In genomic region chr4:139266583-139267257, GRCh38 we compare ENCODE assay signal across 1 cellular context.
A peak's percentile ranks its signal among the peaks of the same experiment; 100 is the strongest.
TF ChIP-seq lines count a peak whose summit lies in the region.

No MANE protein-coding gene starts in this region.

TF ChIP-seq in K562, 482 proteins besides CTCF, POLR2A, EP300 and RAD21 (continued from another document and continues in another):
- no peak for TF ChIP-seq ETS1 (conservative IDR thresholded peaks at IDR 0.05; ENCODE audit: control insufficient read depth, low read depth, low read length)
- TF ChIP-seq KLF13 (tag; IDR thresholded peaks at IDR 0.05; ENCODE audit: borderline replicate concordance, low read depth) = no peak
- TF ChIP-seq BMI1 (IDR thresholded peaks at IDR 0.05; ENCODE audit: low read length) = no peak
- no peak for TF ChIP-seq PATZ1 (CRISPR knock-in tag; IDR thresholded peaks at IDR 0.05; ENCODE audit: borderline replicate concordance)
- TF ChIP-seq NR2C1 (IDR thresholded peaks at IDR 0.05) = peak; percentile 91
- TF ChIP-seq NR2C1 (tag; IDR thresholded peaks at IDR 0.05) = peak; percentile 94
- no peak for TF ChIP-seq ZNF655 (CRISPR knock-in tag; IDR thresholded peaks at IDR 0.05)
- TF ChIP-seq ZSCAN29 (IDR thresholded peaks at IDR 0.05) = no peak
- 0 out of 2 replicates have a peak, but pooled peaks have one; percentile 2 for TF ChIP-seq NR2C2 (CRISPR knock-in tag; IDR thresholded peaks at IDR 0.05)
- peak; percentile 95 for TF ChIP-seq NR2C2 (tag; IDR thresholded peaks at IDR 0.05)
- TF ChIP-seq MAFF (IDR thresholded peaks at IDR 0.05; ENCODE audit: low read length) = no peak
- no peak for TF ChIP-seq E2F4 (CRISPR knock-in tag; IDR thresholded peaks at IDR 0.05; ENCODE audit: low read depth)
- TF ChIP-seq PRMT5 (CRISPR knock-in tag; IDR thresholded peaks at IDR 0.05) = no peak
- TF ChIP-seq E4F1 (CRISPR knock-in tag; IDR thresholded peaks at IDR 0.05; ENCODE audit: borderline replicate concordance) = no peak
- TF ChIP-seq NR1H2 (CRISPR knock-in tag; IDR thresholded peaks at IDR 0.05) = no peak
- TF ChIP-seq STAT5A (IDR thresholded peaks at IDR 0.05; ENCODE audit: borderline replicate concordance, low read length) = peak; percentile 68; the same call in 1 of the 2 replicates
- TF ChIP-seq ZNF3 (CRISPR knock-in tag; IDR thresholded peaks at IDR 0.05) = no peak
- TF ChIP-seq ZBTB40 (IDR thresholded peaks at IDR 0.05) = no peak; the same call in 1 of the 2 replicates
- no peak for TF ChIP-seq ZBTB40 (CRISPR knock-in tag; IDR thresholded peaks at IDR 0.05)
- TF ChIP-seq ZBTB26 (CRISPR knock-in tag; IDR thresholded peaks at IDR 0.05) = no peak
- TF ChIP-seq NFATC3 (IDR thresholded peaks at IDR 0.05) = no peak
- 0 out of 2 replicates have a peak, but pooled peaks have one; percentile 26 for TF ChIP-seq XRCC5 (IDR thresholded peaks at IDR 0.05; ENCODE audit: low read depth, low read length)
- no peak for TF ChIP-seq ZFP91 (CRISPR knock-in tag; IDR thresholded peaks at IDR 0.05)
- TF ChIP-seq MYBL2 (IDR thresholded peaks at IDR 0.05; ENCODE audit: low read depth) = no peak
- no peak for TF ChIP-seq MYBL2 (CRISPR knock-in tag; IDR thresholded peaks at IDR 0.05; ENCODE audit: borderline replicate concordance)
- TF ChIP-seq ZNF561 (CRISPR knock-in tag; conservative IDR thresholded peaks at IDR 0.05) = no peak
- no peak for TF ChIP-seq SRSF1 (IDR thresholded peaks at IDR 0.05; ENCODE audit: low read depth, low read length)
- peak; percentile 82; the same call in 1 of the 2 replicates for TF ChIP-seq JUN (IDR thresholded peaks at IDR 0.05; ENCODE audit: borderline replicate concordance, low read depth, low read length)
- no peak for TF ChIP-seq JUN (CRISPR knock-in tag; IDR thresholded peaks at IDR 0.05; ENCODE audit: borderline replicate concordance)
- no peak for TF ChIP-seq RFX5 (IDR thresholded peaks at IDR 0.05; ENCODE audit: low read depth, low read length)
- no peak for TF ChIP-seq TFAM (CRISPR knock-in tag; conservative IDR thresholded peaks at IDR 0.05)
- TF ChIP-seq ELK3 (CRISPR knock-in tag; IDR thresholded peaks at IDR 0.05) = no peak
- no peak for TF ChIP-seq ZBTB8A (IDR thresholded peaks at IDR 0.05; ENCODE audit: partially characterized antibody)
- TF ChIP-seq HDAC6 (IDR thresholded peaks at IDR 0.05; ENCODE audit: low read depth, low read length) = no peak
- 0 out of 2 replicates have a peak, but pooled peaks have one; percentile 33 for TF ChIP-seq ZBED1 (IDR thresholded peaks at IDR 0.05)
- no peak for TF ChIP-seq ZFP36 (IDR thresholded peaks at IDR 0.05; ENCODE audit: low read depth, low read length, partially characterized antibody)
- TF ChIP-seq ASH1L (IDR thresholded peaks at IDR 0.05; ENCODE audit: borderline replicate concordance, low read depth, partially characterized antibody) = no peak
- no peak for TF ChIP-seq ZKSCAN8 (CRISPR knock-in tag; IDR thresholded peaks at IDR 0.05)
- no peak for TF ChIP-seq STAG1 (CRISPR knock-in tag; IDR thresholded peaks at IDR 0.05; ENCODE audit: borderline replicate concordance)
- no peak for TF ChIP-seq FOXA1 (IDR thresholded peaks at IDR 0.05; ENCODE audit: borderline replicate concordance)
- TF ChIP-seq TARDBP (IDR thresholded peaks at IDR 0.05) = no peak
- peak; percentile 87 for TF ChIP-seq ARID1B (IDR thresholded peaks at IDR 0.05)
- peak; percentile 47; the same call in 1 of the 2 replicates for TF ChIP-seq LCOR (CRISPR knock-in tag; IDR thresholded peaks at IDR 0.05)
